In the genomic region with DNA sequence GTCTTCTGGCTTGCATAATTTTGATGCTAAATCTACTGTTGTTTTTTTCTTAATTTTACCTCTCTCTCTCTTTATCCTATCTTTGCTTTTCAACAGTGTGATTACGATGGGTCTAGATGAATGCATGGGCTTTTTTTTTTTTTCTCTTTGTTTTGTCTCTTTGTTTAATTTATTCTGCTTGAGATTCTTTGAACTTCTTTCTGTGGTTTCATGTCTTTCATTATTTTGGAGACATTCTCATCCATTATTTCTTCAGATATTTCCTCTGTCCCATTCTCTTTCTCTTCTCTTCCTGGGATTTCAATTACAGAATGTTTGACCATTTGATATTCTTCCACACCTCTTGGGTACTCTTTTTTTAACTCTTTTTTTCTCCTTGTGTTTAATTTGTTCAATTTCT, we compare ENCODE assay signal across 23 cellular contexts. TPM values are rescaled to one million over a fixed set of nuclear protein-coding genes. Genes with fewer than 3 reads are reported as not detected.
"Had no signal": no experiment of that assay in that cellular context is flagged by ENCODE, and none has a peak within 500 bp of the region (broad histone marks: within the 10 kb centered on the region; RNA-seq: fewer than 3 reads in every experiment).

No MANE protein-coding gene starts in this region.

- H3K4me3 Mint-ChIP-seq: activated naive CD8-positive, alpha-beta T cell treated with anti-CD3 and anti-CD28 coated beads for 36 hours; dendritic cell treated with granulocyte-macrophage colony-stimulating factor and Interleukin-4, amounts not matched to agents 40 ng/mL and 50 ng/mL, for 4 days; nephron had no signal

- ATAC-seq: activated CD4-positive, CD25-positive, alpha-beta regulatory T cell treated with anti-CD3 and anti-CD28 coated beads, Interleukin-2, amount 50 U/mL, for 24 hours; left ventricle myocardium superior had no signal

- H3K27me3 Mint-ChIP-seq: activated naive CD8-positive, alpha-beta T cell treated with anti-CD3 and anti-CD28 coated beads for 36 hours; dendritic cell treated with granulocyte-macrophage colony-stimulating factor and Interleukin-4, amounts not matched to agents 40 ng/mL and 50 ng/mL, for 4 days had no signal

- H3K27ac Mint-ChIP-seq: activated naive CD8-positive, alpha-beta T cell treated with anti-CD3 and anti-CD28 coated beads for 36 hours; dendritic cell treated with granulocyte-macrophage colony-stimulating factor and Interleukin-4, amounts not matched to agents 40 ng/mL and 50 ng/mL, for 4 days; nephron had no signal

- H3K4me1 Mint-ChIP-seq: activated naive CD8-positive, alpha-beta T cell treated with anti-CD3 and anti-CD28 coated beads for 36 hours; nephron had no signal

- DNase-seq: activated gamma-delta T cell; activated naive CD8-positive, alpha-beta T cell treated with anti-CD3 and anti-CD28 coated beads for 36 hours; anterior cingulate cortex; brain microvascular endothelial cell; effector memory CD4-positive, alpha-beta T cell; foreskin melanocyte; kidney glomerular epithelial cell; left ventricle myocardium superior; mesenchymal stem cell; nucleus accumbens; posterior cingulate gyrus; retina; stimulated activated CD4-positive, alpha-beta T cell treated with anti-CD3 and anti-CD28 coated beads, Interleukin-4, amount 100 ng/mL, for 1 hour; stimulated activated naive CD4-positive, alpha-beta T cell treated with Interleukin-2 at 50 U/mL for 16 hours; T-helper 9 cell; trophoblast cell had no signal

RNA-seq across cellular contexts. Expression of gene CCDC182, which starts 52.3 kb away (rescaled TPM):
- total RNA-seq: activated naive CD8-positive, alpha-beta T cell treated with anti-CD3 and anti-CD28 coated beads for 36 hours; cerebellum; fibroblast of lung; left ventricle myocardium superior; mucosa of gallbladder; suprapubic skin had no signal
- polyA plus RNA-seq: fibroblast of lung had no signal
